In the genomic region with DNA sequence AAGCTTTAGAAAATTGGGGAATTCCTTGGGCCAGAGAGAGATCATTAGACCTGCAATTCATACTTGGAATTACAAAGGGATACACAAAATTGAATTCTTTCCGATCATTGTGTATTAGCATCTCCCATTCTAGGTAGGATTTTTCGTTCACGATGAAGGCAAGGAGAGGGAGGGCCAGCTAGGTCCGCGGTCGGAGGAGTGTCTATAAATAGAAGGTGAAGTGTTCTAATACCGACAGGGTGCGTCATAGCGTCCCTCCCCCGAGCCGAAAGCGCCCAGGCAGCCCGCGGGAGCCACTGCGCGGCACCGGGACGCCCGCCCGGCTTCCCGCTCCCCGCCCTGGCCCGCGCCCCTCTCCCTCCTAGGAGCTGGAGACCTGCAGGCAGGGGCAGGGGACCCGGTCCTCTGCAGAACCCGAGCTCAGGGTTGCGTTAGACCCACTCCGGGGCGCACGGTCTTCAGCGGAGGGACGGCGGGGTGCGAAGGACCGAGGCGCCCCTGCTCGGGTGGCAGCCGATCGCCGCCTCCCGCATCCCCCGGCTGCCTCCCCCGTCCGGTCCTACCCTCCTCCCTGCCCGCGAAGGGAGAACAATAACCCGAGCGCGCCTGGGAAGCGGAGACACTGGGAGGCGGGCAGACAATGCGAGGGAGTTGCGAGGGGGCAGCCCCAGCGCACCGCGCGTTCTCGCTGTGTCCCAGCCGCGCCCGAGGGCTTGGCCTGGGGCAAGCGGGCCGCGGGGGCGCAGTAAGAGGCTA, we compare ENCODE assay signal across 8 cellular contexts.
DNase-seq lines count a peak whose midpoint lies in the region; ATAC-seq and TF ChIP-seq lines count a peak whose summit lies in the region.

No MANE protein-coding gene starts in this region.

- ATAC-seq in GM18907 (IDR thresholded peaks at IDR 0.05; ENCODE audit: unreplicated experiment) (peak; percentile 90), HG03135 (IDR thresholded peaks at IDR 0.05; ENCODE audit: unreplicated experiment) (peak; percentile 81)
- peak; percentile 88 for ATAC-seq in central memory CD8-positive, alpha-beta T cell (replicated peaks; ENCODE audit: extremely low read depth, poor library complexity, severe bottlenecking)

- no peaks in the 10 kb centered on the region for H3K27me3 ChIP-seq in kidney epithelial cell (ENCODE audit: control insufficient read depth, insufficient read depth, low read length)

- no peaks in the 10 kb centered on the region for H3K36me3 ChIP-seq in kidney epithelial cell (ENCODE audit: control insufficient read depth, insufficient read depth, low read length)

- H3K4me1 Mint-ChIP-seq in central memory CD8-positive, alpha-beta T cell: peaks cover 21% of the 10 kb centered on the region

- H3K4me3 ChIP-seq in AG10803 (ENCODE audit: low read length): peak overlapping the region; percentile 55
- H3K4me3 ChIP-seq in kidney epithelial cell (ENCODE audit: low read depth, low read length): peak overlapping the region; percentile 52

- H3K4me3 Mint-ChIP-seq in central memory CD8-positive, alpha-beta T cell: peak overlapping the region; percentile 88

- peaks cover 5% of the 10 kb centered on the region for H3K36me3 Mint-ChIP-seq in central memory CD8-positive, alpha-beta T cell (ENCODE audit: insufficient read depth)

- no peaks in the 10 kb centered on the region for H3K9me3 Mint-ChIP-seq in central memory CD8-positive, alpha-beta T cell

- DNase-seq in AG10803 (ENCODE audit: low read depth): peak; percentile 90
- peak; percentile 45 for DNase-seq in NCI-H2196 (lab: John Stamatoyannopoulos, UW; ENCODE audit: unreplicated experiment)
- peak; percentile 41 to 49 (median 42) for DNase-seq in activated CD4-positive, CD25-positive, alpha-beta regulatory T cell (lab: John Stamatoyannopoulos, UW)
- peak; percentile 51 to 63 for DNase-seq in central memory CD8-positive, alpha-beta T cell (ENCODE audit: low spot score in 2 of 2)
- DNase-seq in kidney epithelial cell (ENCODE audit: low read depth): no peak
- DNase-seq in stimulated activated CD4-positive, alpha-beta T cell treated with anti-CD3 and anti-CD28 coated beads, Interleukin-15, amount 100 ng/mL, for 24 hours: peak; percentile 85

- TF ChIP-seq CTCF in AG10803 (conservative IDR thresholded peaks at IDR 0.05; ENCODE audit: low read length) (no peak), kidney epithelial cell (IDR thresholded peaks at IDR 0.05; ENCODE audit: insufficient read depth, low read length, poor library complexity, severe bottlenecking) (no peak)

- H3K27me3 Mint-ChIP-seq in central memory CD8-positive, alpha-beta T cell: no peaks in the 10 kb centered on the region

- peak overlapping the region; percentile 85 for H3K27ac Mint-ChIP-seq in central memory CD8-positive, alpha-beta T cell (ENCODE audit: low read depth)
